ENCODE assay signal across 18 cellular contexts in genomic region chr9:111411266-111411665, GRCh38.
DNase-seq lines count a peak whose midpoint lies in the region; ATAC-seq, FAIRE-seq and TF ChIP-seq lines count a peak whose summit lies in the region.
"Had no signal": no experiment of that assay in that cellular context is flagged by ENCODE, and none has a peak within 500 bp of the region (broad histone marks: within the 10 kb centered on the region; RNA-seq: fewer than 3 reads in every experiment).

No MANE protein-coding gene starts in this region.

- DNase-seq in activated T-cell treated with anti-CD3 and anti-CD28 coated beads, Interleukin-2, amount 50 U/mL, for 24 hours, result no peak
- DNase-seq in activated T-cell treated with anti-CD3 and anti-CD28 coated beads, Interleukin-2, amount 50 U/mL, for 1 hour, result no peak
- no peak for DNase-seq in pancreas
- DNase-seq in activated effector memory CD4-positive, alpha-beta T cell treated with anti-CD3 and anti-CD28 coated beads, Interleukin-2, amount 50 U/mL, for 16 hours, result no peak
- DNase-seq: AML-193; Caco-2; CD8-positive, alpha-beta memory T cell; DND-41; GDM1 had no signal

- H3K9me3 Mint-ChIP-seq in activated T-cell treated with anti-CD3 and anti-CD28 coated beads, Interleukin-2, amount 50 U/mL, for 24 hours, result peaks cover 5% of the 10 kb centered on the region

- no peak overlapping the region for H3K4me3 Mint-ChIP-seq in activated T-cell treated with anti-CD3 and anti-CD28 coated beads, Interleukin-2, amount 50 U/mL, for 24 hours
- H3K4me3 Mint-ChIP-seq: CD8-positive, alpha-beta memory T cell; IgD-negative memory B cell had no signal

- no peaks in the 10 kb centered on the region for H3K27me3 Mint-ChIP-seq in activated T-cell treated with anti-CD3 and anti-CD28 coated beads, Interleukin-2, amount 50 U/mL, for 24 hours
- H3K27me3 Mint-ChIP-seq: CD8-positive, alpha-beta memory T cell; IgD-negative memory B cell had no signal

- peak overlapping the region; percentile 28 for H3K27ac Mint-ChIP-seq in activated T-cell treated with anti-CD3 and anti-CD28 coated beads, Interleukin-2, amount 50 U/mL, for 24 hours

- no peak overlapping the region for H3K4me3 ChIP-seq in pancreas
- H3K4me3 ChIP-seq: BLaER1, HAP-1 had no signal

- peak overlapping the region; percentile 69 for H3K27ac ChIP-seq in cingulate gyrus (ENCODE audit: low read depth, low read length)
- peak overlapping the region; percentile 55 for H3K27ac ChIP-seq in layer of hippocampus (ENCODE audit: low read depth, low read length)
- no peak overlapping the region for H3K27ac ChIP-seq in pancreas
- H3K27ac ChIP-seq: 22Rv1, BLaER1 had no signal

- peaks cover under 1 to 82% (median 8%) of the 10 kb centered on the region in 3 donors for H3K36me3 ChIP-seq in pancreas

- H3K4me1 Mint-ChIP-seq in activated T-cell treated with anti-CD3 and anti-CD28 coated beads, Interleukin-2, amount 50 U/mL, for 24 hours (ENCODE audit: low read depth), result no peaks in the 10 kb centered on the region
- H3K4me1 Mint-ChIP-seq: CD8-positive, alpha-beta memory T cell; IgD-negative memory B cell had no signal

- H3K9me3 ChIP-seq in pancreas, result no peaks in the 10 kb centered on the region
- H3K9me3 ChIP-seq: Caco-2, HAP-1 had no signal

- H3K27me3 ChIP-seq in layer of hippocampus (ENCODE audit: control insufficient read depth, insufficient read depth, low read length) (no peaks in the 10 kb centered on the region), pancreas (no peaks in the 10 kb centered on the region)
- H3K27me3 ChIP-seq: BLaER1 had no signal

- WGBS in pancreas, 2 donors, result 93 to 96% methylated on average over 6 of the region's 6 CpGs

- no peaks in the 10 kb centered on the region for H3K4me1 ChIP-seq in pancreas
- H3K4me1 ChIP-seq: Caco-2, HAP-1 had no signal

- no peak for TF ChIP-seq CTCF in pancreas (IDR thresholded peaks at IDR 0.05)

- H3K36me3 Mint-ChIP-seq in activated T-cell treated with anti-CD3 and anti-CD28 coated beads, Interleukin-2, amount 50 U/mL, for 24 hours (ENCODE audit: low read depth), result peaks cover 97% of the 10 kb centered on the region

- FAIRE-seq in pancreas (lab: Jason Lieb, UNC), result no peak
- FAIRE-seq: H1 had no signal

- intact Hi-C loops in pancreas (cut with DNase I), result no loop called here

- ATAC-seq in GM21619 (IDR thresholded peaks at IDR 0.05; ENCODE audit: unreplicated experiment) (no peak), HG02884 (IDR thresholded peaks at IDR 0.05; ENCODE audit: unreplicated experiment) (no peak), pancreas (no peak)

Comparison
In these comparisons a context has a peak if more than half of its experiments do, and no peak if none do; other contexts are left out.
1. H3K27ac ChIP-seq: peak in cingulate gyrus (single experiment) and layer of hippocampus (single experiment); none in pancreas (0 of 4).